Comparison of ENCODE assay signal across 10 cellular contexts in the genomic region with DNA sequence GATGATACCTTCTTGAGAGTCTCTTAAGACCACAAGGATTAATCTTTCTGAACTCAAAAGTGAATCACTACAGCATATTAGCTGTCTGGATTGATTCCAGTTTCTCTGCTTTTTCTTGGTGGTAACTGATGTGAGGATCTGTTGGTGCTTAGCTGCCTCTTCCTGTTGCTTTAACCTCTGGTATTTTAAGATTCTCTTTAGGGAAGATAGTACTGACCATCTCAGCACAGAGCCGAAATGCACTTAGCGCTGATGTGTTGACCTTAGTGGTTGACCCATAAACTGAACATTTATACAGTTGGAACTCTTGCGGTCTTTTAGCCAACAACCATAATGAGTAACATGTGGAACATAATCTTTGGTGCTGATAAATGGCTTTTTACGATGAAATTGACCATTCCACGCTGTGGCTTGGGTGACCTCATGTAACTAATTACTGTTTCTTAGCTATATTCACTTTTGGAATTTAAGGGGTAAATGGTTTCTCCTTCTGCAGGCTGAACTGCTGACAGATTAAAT. TPM values are rescaled to one million over a fixed set of nuclear protein-coding genes. Genes with fewer than 3 reads are reported as not detected.
DNase-seq lines count a peak whose midpoint lies in the region; ATAC-seq and TF ChIP-seq lines count a peak whose summit lies in the region.
"Had no signal": no experiment of that assay in that cellular context is flagged by ENCODE, and none has a peak within 500 bp of the region (broad histone marks: within the 10 kb centered on the region; RNA-seq: fewer than 3 reads in every experiment).

No MANE protein-coding gene starts in this region.

- H3K4me3 ChIP-seq in fibroblast of pulmonary artery (replicated peaks; ENCODE audit: low read depth, low read length), result peak overlapping the region; percentile 6
- H3K4me3 ChIP-seq: GM12878 had no signal

- peak; percentile 100 for DNase-seq in HCEC 1CT
- DNase-seq in SK-N-DZ (ENCODE audit: low spot score), result peak; percentile 5
- DNase-seq in fibroblast of pulmonary artery (ENCODE audit: low read depth), result peak; percentile 75
- DNase-seq in retina, result peak; percentile 21
- DNase-seq in NCI-H2171 treated with DMSO at 0.1 percent for 48 hours (lab: John Stamatoyannopoulos, UW), result no peak
- DNase-seq in GM10266 (ENCODE audit: extremely low spot score), result no peak
- DNase-seq in NCI-H2171 (lab: John Stamatoyannopoulos, UW), result no peak
- DNase-seq: NCI-H526 had no signal

- no peak for ATAC-seq in HG03442 (IDR thresholded peaks at IDR 0.05; ENCODE audit: unreplicated experiment)
- ATAC-seq: GM12878 had no signal

- no peak for TF ChIP-seq CTCF in fibroblast of pulmonary artery (IDR thresholded peaks at IDR 0.05; ENCODE audit: low read length, missing control alignments)
- TF ChIP-seq CTCF in GM10266 (IDR thresholded peaks at IDR 0.05; ENCODE audit: control insufficient read depth, insufficient read depth, low read depth, missing control alignments), result no peak

RNA-seq across cellular contexts. Expression of a gene that starts 33.7 kb away (rescaled TPM):
- 113 and 122 TPM in 2 replicates for polyA plus RNA-seq in SK-N-DZ (2014; cell fraction: cytosol; rRNA removed)
- 120 and 142 TPM in 2 replicates for polyA plus RNA-seq in SK-N-DZ (2014; cell fraction: nucleus; rRNA removed)

RNA-seq across cellular contexts. Expression of a gene that starts 56.2 kb away (rescaled TPM):
- polyA plus RNA-seq in SK-N-DZ (2014; cell fraction: cytosol; rRNA removed), result not detected in 2 replicates
- 0.42 TPM in 1 of 2 replicates, not detected in the other for polyA plus RNA-seq in SK-N-DZ (2014; cell fraction: nucleus; rRNA removed)

Comparison
In these comparisons a context has a peak if more than half of its experiments do, and no peak if none do; other contexts are left out.
1. DNase-seq: peak in HCEC 1CT (single experiment), SK-N-DZ (single experiment), fibroblast of pulmonary artery (single experiment) and retina (single experiment); none in NCI-H2171 treated with DMSO at 0.1 percent for 48 hours (single experiment), GM10266 (single experiment) and NCI-H2171 (single experiment).